20 cellular contexts compared by ENCODE assay signal in the genomic region with DNA sequence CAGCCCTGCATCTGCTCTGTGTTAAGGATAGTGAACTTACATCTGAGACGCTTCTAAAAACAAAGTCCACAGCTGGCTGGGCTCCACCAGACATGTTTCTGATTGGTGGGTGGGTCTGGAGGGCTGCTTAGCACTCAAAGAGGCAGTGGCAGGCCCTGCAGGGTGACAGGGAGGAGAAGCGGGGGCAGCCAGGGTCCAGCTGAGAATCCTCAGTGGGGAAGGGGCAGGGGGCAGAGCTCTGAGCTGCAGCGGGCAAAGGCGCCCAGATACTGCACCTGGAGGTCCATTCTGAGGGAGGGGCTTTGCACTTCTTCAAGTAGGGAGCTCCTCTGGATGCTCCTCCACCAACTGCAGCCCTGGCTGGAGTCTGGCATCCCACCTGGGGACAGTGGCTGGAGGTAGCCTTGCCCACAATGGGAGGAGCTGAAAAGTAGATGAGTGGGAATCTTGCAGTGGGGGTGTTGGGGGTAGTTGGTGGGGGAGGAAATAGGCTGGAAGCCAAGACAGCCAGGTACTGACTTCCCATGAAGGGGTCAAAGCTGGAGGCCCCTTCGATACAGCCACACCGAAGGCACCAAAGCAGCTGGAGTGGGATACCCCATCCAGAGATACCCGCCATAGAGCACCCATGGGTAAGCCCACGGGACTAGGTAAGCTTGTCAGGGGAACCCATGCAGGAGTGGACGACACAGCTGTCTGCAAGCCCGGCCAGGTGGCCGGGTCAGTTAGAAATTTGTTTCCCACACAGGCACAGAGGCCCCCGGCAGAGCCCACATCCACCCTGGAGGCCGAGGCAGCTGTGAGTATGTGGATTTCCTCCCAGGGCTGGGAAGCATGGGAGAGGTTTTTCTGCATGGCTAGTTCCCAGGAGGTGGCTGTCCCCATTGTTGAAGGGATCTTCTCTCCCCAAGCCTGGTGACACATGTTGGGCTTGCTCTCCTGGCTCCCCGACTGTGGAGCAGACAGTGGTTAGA. TPM values are rescaled to one million over a fixed set of nuclear protein-coding genes. Genes with fewer than 3 reads are reported as not detected.
DNase-seq lines count a peak whose midpoint lies in the region; ATAC-seq and TF ChIP-seq lines count a peak whose summit lies in the region.
"Had no signal": no experiment of that assay in that cellular context is flagged by ENCODE, and none has a peak within 500 bp of the region (broad histone marks: within the 10 kb centered on the region; RNA-seq: fewer than 3 reads in every experiment).

No MANE protein-coding gene starts in this region.

- H3K4me1 Mint-ChIP-seq in osteocyte (ENCODE audit: unreplicated experiment) = no peaks in the 10 kb centered on the region
- H3K4me1 Mint-ChIP-seq in naive thymus-derived CD4-positive, alpha-beta T cell = peaks cover 0 to 20% (median 9%) of the 10 kb centered on the region in 7 donors

- H3K4me1 ChIP-seq in Loucy (ENCODE audit: insufficient read depth, low read length, poor library complexity, severe bottlenecking) = peaks cover 92% of the 10 kb centered on the region
- H3K4me1 ChIP-seq in colonic mucosa = no peaks in the 10 kb centered on the region
- peaks cover 0 to 1% of the 10 kb centered on the region in 2 donors for H3K4me1 ChIP-seq in naive thymus-derived CD4-positive, alpha-beta T cell (ENCODE audit: control insufficient read depth in 2 of 2, insufficient read depth in 2 of 2, low read length in 2 of 2)

- H3K9me2 ChIP-seq in Loucy (replicated peaks; ENCODE audit: low read depth, low read length) = no peaks in the 10 kb centered on the region

- CTCF ChIA-PET in naive thymus-derived CD4-positive, alpha-beta T cell (lab: Charles Lee) = interaction anchor here (0.6 kb wide), 1 partner anchor 1861 kb away, joined by 4 read pairs; no protein-coding TSS in a partner anchor

- peaks cover 18% of the 10 kb centered on the region for H3K27me3 Mint-ChIP-seq in osteocyte (ENCODE audit: unreplicated experiment)
- peaks cover 0 to 40% (median 8%) of the 10 kb centered on the region in 5 donors for H3K27me3 Mint-ChIP-seq in naive thymus-derived CD4-positive, alpha-beta T cell

- no peak overlapping the region for H3K27ac Mint-ChIP-seq in osteocyte (ENCODE audit: unreplicated experiment)
- H3K27ac Mint-ChIP-seq in naive thymus-derived CD4-positive, alpha-beta T cell = no peak overlapping the region

- H3K9me3 ChIP-seq in Loucy (ENCODE audit: insufficient read depth, low read depth, low read length) = peaks cover 13% of the 10 kb centered on the region
- no peaks in the 10 kb centered on the region for H3K9me3 ChIP-seq in colonic mucosa
- H3K9me3 ChIP-seq in naive thymus-derived CD4-positive, alpha-beta T cell (ENCODE audit: control insufficient read depth in 2 of 3, low read length in 3 of 3) = no peaks in the 10 kb centered on the region

- H4K20me1 ChIP-seq in Loucy (ENCODE audit: insufficient read depth, low read length, poor library complexity, severe bottlenecking) = no peaks in the 10 kb centered on the region

- peak overlapping the region; percentile 60 for H3K9ac ChIP-seq in Loucy (ENCODE audit: low read depth, low read length, poor library complexity, severe bottlenecking)
- no peak overlapping the region for H3K9ac ChIP-seq in colonic mucosa (ENCODE audit: low read depth in 2 of 2, low read length in 2 of 2)

- no peak for ATAC-seq in HG03139 (IDR thresholded peaks at IDR 0.05; ENCODE audit: unreplicated experiment)
- ATAC-seq in naive thymus-derived CD4-positive, alpha-beta T cell = no peak

- intact Hi-C loops in colonic mucosa (cut with DNase I) = no loop called here
- intact Hi-C loops in naive thymus-derived CD4-positive, alpha-beta T cell (cut with micrococcal nuclease) = no loop called here

- no peak overlapping the region for H2AFZ ChIP-seq in Loucy (ENCODE audit: low read length)

- H3K36me3 Mint-ChIP-seq in osteocyte (ENCODE audit: unreplicated experiment) = no peaks in the 10 kb centered on the region
- peaks cover 0 to 6% (median 3%) of the 10 kb centered on the region in 5 donors for H3K36me3 Mint-ChIP-seq in naive thymus-derived CD4-positive, alpha-beta T cell

- DNase-seq in GM12865 (ENCODE audit: low read depth) (no peak), colonic mucosa (peak; percentile 6), osteocyte (ENCODE audit: extremely low spot score, unreplicated experiment) (peak; percentile 65)
- no peak for DNase-seq in activated T-cell treated with anti-CD3 and anti-CD28 coated beads, Interleukin-2, amount 50 U/mL, for 1 hour
- no peak for DNase-seq in activated CD4-positive, CD25-positive, alpha-beta regulatory T cell treated with anti-CD3 and anti-CD28 coated beads, Interleukin-2, amount 50 U/mL, for 72 hours
- DNase-seq in naive thymus-derived CD4-positive, alpha-beta T cell = no peak
- DNase-seq: AML-193; CD4-positive, CD25-positive, alpha-beta regulatory T cell; GOT3; Karpas-422; MM.1S; NCI-H1105; NCI-H187; NCI-H226; NCI-H524 treated with DMSO at 0.1 percent for 48 hours; SIG-M5; SW 1271 had no signal

- POLR2A ChIA-PET in naive thymus-derived CD4-positive, alpha-beta T cell (lab: Charles Lee) = interaction anchor here (0.7 kb wide), 1 partner anchor 1702 kb away, joined by 4 read pairs; no protein-coding TSS in a partner anchor

- peak overlapping the region; percentile 8 for H3K4me3 ChIP-seq in GM12865 (ENCODE audit: low read depth, low read length)
- H3K4me3 ChIP-seq in Loucy (ENCODE audit: low read length, poor library complexity, severe bottlenecking) = no peak overlapping the region
- no peak overlapping the region for H3K4me3 ChIP-seq in colonic mucosa
- H3K4me3 ChIP-seq in naive thymus-derived CD4-positive, alpha-beta T cell (ENCODE audit: low read length) = no peak overlapping the region

- no peaks in the 10 kb centered on the region for H3K36me3 ChIP-seq in Loucy (ENCODE audit: insufficient read depth, low read length)
- no peaks in the 10 kb centered on the region for H3K36me3 ChIP-seq in colonic mucosa
- no peaks in the 10 kb centered on the region for H3K36me3 ChIP-seq in naive thymus-derived CD4-positive, alpha-beta T cell (ENCODE audit: control insufficient read depth in 2 of 3, insufficient read depth in 3 of 3, low read length in 3 of 3)

- H3K27me3 ChIP-seq in Loucy (ENCODE audit: insufficient read depth, low read length, poor library complexity, severe bottlenecking) = no peaks in the 10 kb centered on the region
- H3K27me3 ChIP-seq in colonic mucosa = no peaks in the 10 kb centered on the region
- H3K27me3 ChIP-seq in naive thymus-derived CD4-positive, alpha-beta T cell (ENCODE audit: control insufficient read depth in 2 of 2, insufficient read depth in 2 of 2, low read length in 2 of 2) = no peaks in the 10 kb centered on the region

- H3K4me3 Mint-ChIP-seq in osteocyte (ENCODE audit: unreplicated experiment) = no peak overlapping the region
- no peak overlapping the region for H3K4me3 Mint-ChIP-seq in naive thymus-derived CD4-positive, alpha-beta T cell

- TF ChIP-seq CTCF in GM12865 (IDR thresholded peaks at IDR 0.05; ENCODE audit: insufficient read depth, low read depth, low read length, missing control alignments) (no peak), Loucy (conservative IDR thresholded peaks at IDR 0.05; ENCODE audit: low read length) (no peak), colonic mucosa (IDR thresholded peaks at IDR 0.05) (no peak), osteocyte (IDR thresholded peaks at IDR 0.05) (no peak)

- H3F3A ChIP-seq in Loucy (ENCODE audit: low read depth) = no peaks in the 10 kb centered on the region; the same call in 1 of the 2 replicates

- peaks cover 73% of the 10 kb centered on the region for H3K79me2 ChIP-seq in Loucy (ENCODE audit: insufficient read depth, low read length)

- H3K27ac ChIP-seq in colonic mucosa = no peak overlapping the region
- no peak overlapping the region for H3K27ac ChIP-seq in naive thymus-derived CD4-positive, alpha-beta T cell (ENCODE audit: low read depth, low read length)

- peaks cover 10% of the 10 kb centered on the region for H3K9me3 Mint-ChIP-seq in osteocyte (ENCODE audit: unreplicated experiment)
- H3K9me3 Mint-ChIP-seq in naive thymus-derived CD4-positive, alpha-beta T cell = peaks cover 6 to 29% (median 13%) of the 10 kb centered on the region in 11 donors

- H3K4me2 ChIP-seq in Loucy (ENCODE audit: low read depth, low read length, poor library complexity, severe bottlenecking) = peak overlapping the region; percentile 71

RNA-seq across cellular contexts. Expression of gene PRR23E, which starts 28.4 kb away (rescaled TPM):
- total RNA-seq in colonic mucosa (not detected), osteocyte (not detected in 2 replicates)
- not detected for total RNA-seq in naive thymus-derived CD4-positive, alpha-beta T cell
- not detected for polyA plus RNA-seq in naive thymus-derived CD4-positive, alpha-beta T cell
- total RNA-seq: CD4-positive, CD25-positive, alpha-beta regulatory T cell; HT-29 had no signal
- polyA plus RNA-seq: CD4-positive, CD25-positive, alpha-beta regulatory T cell had no signal

Comparison
In these comparisons a context has a peak if more than half of its experiments do, and no peak if none do; other contexts are left out.
1. DNase-seq: peak in colonic mucosa (single experiment) and osteocyte (single experiment); none in GM12865 (single experiment), activated T-cell treated with anti-CD3 and anti-CD28 coated beads, Interleukin-2, amount 50 U/mL, for 1 hour (single experiment), activated CD4-positive, CD25-positive, alpha-beta regulatory T cell treated with anti-CD3 and anti-CD28 coated beads, Interleukin-2, amount 50 U/mL, for 72 hours (single experiment) and naive thymus-derived CD4-positive, alpha-beta T cell (0 of 9).